Comparison of ENCODE assay signal across 34 cellular contexts in the genomic region with DNA sequence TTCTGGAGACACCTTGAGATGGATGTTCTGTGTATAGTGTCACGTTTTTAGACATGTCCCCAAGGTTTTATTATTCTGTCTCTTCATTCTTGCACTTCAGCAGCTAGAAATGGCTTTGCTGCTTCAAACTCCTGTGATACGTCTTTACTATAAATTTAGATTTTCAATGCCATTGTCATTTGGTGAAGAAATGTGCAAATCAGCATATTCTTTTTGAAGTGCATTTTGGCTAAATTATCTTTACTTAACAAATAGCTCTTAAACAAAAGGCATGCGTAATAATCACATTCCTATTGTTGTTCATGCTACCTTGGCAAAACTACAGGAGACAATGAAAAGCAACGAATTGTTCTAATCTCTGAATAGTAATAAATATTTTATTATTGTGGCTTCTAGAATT.
DNase-seq lines count a peak whose midpoint lies in the region; ATAC-seq, FAIRE-seq and TF ChIP-seq lines count a peak whose summit lies in the region.
"Had no signal": no experiment of that assay in that cellular context is flagged by ENCODE, and none has a peak within 500 bp of the region (broad histone marks: within the 10 kb centered on the region; RNA-seq: fewer than 3 reads in every experiment).

No MANE protein-coding gene starts in this region.

- in situ Hi-C loops in HepG2 (cut with HindIII; ENCODE audit: extremely low pct_ligation_motif_present, low pct_unique_long_range_greater_than_20kb): no loop called here
- in situ Hi-C loops in IMR-90 (cut with MboI; ENCODE audit: low sequenced_read_pairs): no loop called here
- in situ Hi-C loops in K562 (cut with MboI): no loop called here

- intact Hi-C loops in HepG2 (cut with micrococcal nuclease; ENCODE audit: unreplicated experiment): no loop called here
- intact Hi-C loops in right lobe of liver (cut with DNase I): no loop called here
- intact Hi-C loops in IMR-90 (cut with micrococcal nuclease): no loop called here
- intact Hi-C loops in K562 (cut with micrococcal nuclease): no loop called here
- intact Hi-C loops in heart right ventricle (cut with DNase I): no loop called here

- FAIRE-seq in HepG2 (lab: Jason Lieb, UNC): no peak
- no peak for FAIRE-seq in A549 (lab: Jason Lieb, UNC)
- FAIRE-seq in K562 (lab: Jason Lieb, UNC): no peak
- FAIRE-seq: A204.1, D721Med had no signal

- H4K5ac ChIP-seq in IMR-90 (ENCODE audit: low read depth, low read length): no peak overlapping the region

- H2BK20ac ChIP-seq in IMR-90 (ENCODE audit: low read depth, low read length): no peak overlapping the region

- no peak overlapping the region for H3K56ac ChIP-seq in IMR-90 (ENCODE audit: extremely low read depth, insufficient read depth, low read length)

- no peak overlapping the region for H3K23ac ChIP-seq in IMR-90 (ENCODE audit: low read depth, low read length)

- H4K91ac ChIP-seq in IMR-90 (ENCODE audit: insufficient read depth, low read depth, low read length): no peak overlapping the region

- no peaks in the 10 kb centered on the region for H3K36me3 ChIP-seq in HepG2 (replicated peaks in 1 of 2; ENCODE audit: control insufficient read depth in 1 of 2, insufficient read depth in 2 of 2, low read length in 2 of 2)
- no peaks in the 10 kb centered on the region for H3K36me3 ChIP-seq in right lobe of liver
- H3K36me3 ChIP-seq in IMR-90 (ENCODE audit: control insufficient read depth, insufficient read depth, low read length): no peaks in the 10 kb centered on the region
- no peaks in the 10 kb centered on the region for H3K36me3 ChIP-seq in K562 (ENCODE audit: control insufficient read depth, insufficient read depth, low read length)
- H3K36me3 ChIP-seq in heart right ventricle: no peaks in the 10 kb centered on the region
- H3K36me3 ChIP-seq: BE2C; BLaER1; BLaER1 treated with 17β-estradiol and CSF1 and Interleukin-3, amounts not matched to agents 10 nM and 100 nM had no signal

- H4K8ac ChIP-seq in IMR-90 (ENCODE audit: low read depth in 2 of 2, low read length in 2 of 2): no peak overlapping the region

- no peak overlapping the region for H3K4me3 ChIP-seq in HepG2 (replicated peaks in 1 of 3; ENCODE audit: insufficient read depth in 1 of 3, low read depth in 2 of 3, low read length in 3 of 3)
- H3K4me3 ChIP-seq in right lobe of liver: no peak overlapping the region
- H3K4me3 ChIP-seq in A549: no peak overlapping the region
- H3K4me3 ChIP-seq in IMR-90 (ENCODE audit: insufficient read depth, low read depth, low read length): no peak overlapping the region
- no peak overlapping the region for H3K4me3 ChIP-seq in K562
- H3K4me3 ChIP-seq in heart right ventricle: no peak overlapping the region
- H3K4me3 ChIP-seq: BLaER1; BLaER1 treated with 17β-estradiol and CSF1 and Interleukin-3, amounts not matched to agents 10 nM and 100 nM had no signal

- no peak overlapping the region for H2BK5ac ChIP-seq in IMR-90 (ENCODE audit: low read depth, low read length, poor library complexity, severe bottlenecking)

- H3K9me1 ChIP-seq in IMR-90 (ENCODE audit: insufficient read depth, low read length) (no peaks in the 10 kb centered on the region), K562 (ENCODE audit: control insufficient read depth, insufficient read depth, low read length) (no peaks in the 10 kb centered on the region)

- POLR2A ChIA-PET in HepG2 (lab: Yijun Ruan, JAX): no interaction called here
- POLR2A ChIA-PET in A549 (lab: Yijun Ruan, JAX): interaction anchor here (0.6 kb wide), 1 partner anchor 10 kb away, joined by 5 read pairs; no protein-coding TSS in a partner anchor
- POLR2A ChIA-PET in IMR-90 (lab: Charles Lee; ENCODE audit: unreplicated experiment): no interaction called here
- POLR2A ChIA-PET in K562 (lab: Yijun Ruan, JAX): no interaction called here

- TF ChIP-seq CTCF in HepG2 (CRISPR knock-in tag; IDR thresholded peaks at IDR 0.05): no peak
- TF ChIP-seq CTCF in right lobe of liver (IDR thresholded peaks at IDR 0.05): no peak
- TF ChIP-seq CTCF in A549 (IDR thresholded peaks at IDR 0.05): no peak
- TF ChIP-seq CTCF in IMR-90 (conservative IDR thresholded peaks at IDR 0.05; ENCODE audit: low read depth, low read length): no peak
- no peak for TF ChIP-seq CTCF in K562 (IDR thresholded peaks at IDR 0.05 in 2 of 3, conservative IDR thresholded peaks at IDR 0.05 in 1 of 3; ENCODE audit: insufficient read depth in 2 of 3, low read depth in 1 of 3, low read length in 3 of 3)
- no peak for TF ChIP-seq CTCF in heart right ventricle (IDR thresholded peaks at IDR 0.05)

- H3K14ac ChIP-seq in IMR-90 (replicated peaks; ENCODE audit: low read depth, low read length): no peak overlapping the region

- H3K4me2 ChIP-seq in HepG2 (ENCODE audit: low read depth, low read length) (no peak overlapping the region), A549 (no peak overlapping the region), IMR-90 (ENCODE audit: low read depth, low read length) (no peak overlapping the region), K562 (ENCODE audit: insufficient read depth, low read length) (no peak overlapping the region)
- H3K4me2 ChIP-seq: BLaER1; BLaER1 treated with 17β-estradiol and CSF1 and Interleukin-3, amounts not matched to agents 10 nM and 100 nM had no signal

- no peak overlapping the region for H3K4ac ChIP-seq in IMR-90 (ENCODE audit: low read depth, low read length)

- BruUV-seq in HepG2 (replicated peaks; lab: Mats Ljungman, UMichigan): no TSS peak
- BruUV-seq in IMR-90 (replicated peaks; lab: Mats Ljungman, UMichigan): no TSS peak
- BruUV-seq in K562 (replicated peaks; lab: Mats Ljungman, UMichigan): no TSS peak

- TF ChIP-seq EP300 in HepG2 (IDR thresholded peaks at IDR 0.05; ENCODE audit: low read depth in 2 of 2, low read length in 2 of 2) (no peak), HepG2 (CRISPR knock-in tag; IDR thresholded peaks at IDR 0.05; ENCODE audit: borderline replicate concordance) (no peak), A549 (IDR thresholded peaks at IDR 0.05) (no peak), K562 (IDR thresholded peaks at IDR 0.05; ENCODE audit: low read length) (no peak)

- H2AFZ ChIP-seq in HepG2 (ENCODE audit: low read length) (no peak overlapping the region), IMR-90 (replicated peaks; ENCODE audit: low read length, poor library complexity) (no peak overlapping the region), K562 (ENCODE audit: low read depth, low read length) (no peak overlapping the region)

- TF ChIP-seq RAD21 in HepG2 (CRISPR knock-in tag; IDR thresholded peaks at IDR 0.05): no peak
- no peak for TF ChIP-seq RAD21 in A549 (conservative IDR thresholded peaks at IDR 0.05 in 1 of 2, IDR thresholded peaks at IDR 0.05 in 1 of 2)
- TF ChIP-seq RAD21 in IMR-90 (IDR thresholded peaks at IDR 0.05; ENCODE audit: low read length): no peak
- no peak for TF ChIP-seq RAD21 in K562 (CRISPR knock-in tag; conservative IDR thresholded peaks at IDR 0.05 in 1 of 2, IDR thresholded peaks at IDR 0.05 in 1 of 2)

- no peak overlapping the region for H2BK120ac ChIP-seq in IMR-90 (ENCODE audit: low read depth, low read length)

- no peak overlapping the region for H2AK5ac ChIP-seq in IMR-90 (ENCODE audit: low read depth, low read length)

- H3K27ac ChIP-seq in HepG2 (ENCODE audit: extremely low read length, insufficient read depth, low read length) (no peak overlapping the region), right lobe of liver (no peak overlapping the region), A549 (no peak overlapping the region), IMR-90 (ENCODE audit: insufficient read depth, low read length) (no peak overlapping the region), K562 (ENCODE audit: extremely low read depth, low read depth, low read length) (no peak overlapping the region), heart right ventricle (no peak overlapping the region)
- H3K27ac ChIP-seq: 22Rv1; BLaER1; BLaER1 treated with 17β-estradiol and CSF1 and Interleukin-3, amounts not matched to agents 10 nM and 100 nM; C4-2B had no signal

- ATAC-seq in HepG2 (no peak), right lobe of liver (no peak), A549 (no peak), IMR-90 (ENCODE audit: low read depth) (no peak), K562 (no peak), heart right ventricle (no peak)
- ATAC-seq: CD8-positive, alpha-beta T cell had no signal

- TF ChIP-seq POLR2A in HepG2 (IDR thresholded peaks at IDR 0.05; ENCODE audit: insufficient read depth in 1 of 2, low read depth in 2 of 2, low read length in 2 of 2): no peak
- no peak for TF ChIP-seq POLR2A in right lobe of liver (IDR thresholded peaks at IDR 0.05)
- TF ChIP-seq POLR2A in A549 (IDR thresholded peaks at IDR 0.05; ENCODE audit: low read length): no peak
- no peak for TF ChIP-seq POLR2A in IMR-90 (IDR thresholded peaks at IDR 0.05; ENCODE audit: low read depth, low read length)
- TF ChIP-seq POLR2A in K562 (conservative IDR thresholded peaks at IDR 0.05): no peak

- H3K79me1 ChIP-seq in IMR-90 (ENCODE audit: low read depth in 1 of 2, low read length in 2 of 2): no peaks in the 10 kb centered on the region

- H2AK9ac ChIP-seq in IMR-90 (replicated peaks; ENCODE audit: low read depth, low read length, poor library complexity): no peak overlapping the region

- H3K4me1 ChIP-seq in HepG2 (ENCODE audit: insufficient read depth, low read length): no peaks in the 10 kb centered on the region
- no peaks in the 10 kb centered on the region for H3K4me1 ChIP-seq in right lobe of liver
- no peaks in the 10 kb centered on the region for H3K4me1 ChIP-seq in A549
- no peaks in the 10 kb centered on the region for H3K4me1 ChIP-seq in IMR-90 (ENCODE audit: control insufficient read depth, insufficient read depth, low read length)
- no peaks in the 10 kb centered on the region for H3K4me1 ChIP-seq in K562 (replicated peaks in 1 of 2; ENCODE audit: control insufficient read depth in 2 of 2, insufficient read depth in 2 of 2, low read length in 2 of 2)
- H3K4me1 ChIP-seq in heart right ventricle: no peaks in the 10 kb centered on the region
- H3K4me1 ChIP-seq: BE2C; BLaER1; BLaER1 treated with 17β-estradiol and CSF1 and Interleukin-3, amounts not matched to agents 10 nM and 100 nM; Caco-2 had no signal

- H4K20me1 ChIP-seq in HepG2 (ENCODE audit: insufficient read depth, low read length) (no peaks in the 10 kb centered on the region), IMR-90 (ENCODE audit: insufficient read depth, low read length) (no peaks in the 10 kb centered on the region), K562 (replicated peaks; ENCODE audit: control insufficient read depth, insufficient read depth, low read length) (no peaks in the 10 kb centered on the region)
- H4K20me1 ChIP-seq: BLaER1; BLaER1 treated with 17β-estradiol and CSF1 and Interleukin-3, amounts not matched to agents 10 nM and 100 nM had no signal

- 15% methylated on average over 4 of the region's 4 CpGs for WGBS in HepG2 (ENCODE audit: low lambda C conversion rate)
- 66% methylated on average over 4 of the region's 4 CpGs for WGBS in right lobe of liver (ENCODE audit: insufficient coverage, low coverage, low lambda C conversion rate, missing lambda C conversion rate)
- WGBS in A549 (ENCODE audit: missing lambda C conversion rate): 58% methylated on average over 4 of the region's 4 CpGs
- WGBS in IMR-90 (ENCODE audit: extremely low coverage in 2 of 2, insufficient read length in 1 of 2), 2 experiments: no CpG with 5 or more reads among the region's 4 CpGs
- 0% methylated on average over 4 of the region's 4 CpGs for WGBS in K562 (ENCODE audit: insufficient coverage, low coverage, missing lambda C conversion rate)
- WGBS in heart right ventricle, 2 donors: 52 to 78% methylated on average over 4 of the region's 4 CpGs

- CTCF ChIA-PET in HepG2 (lab: Yijun Ruan, JAX; ENCODE audit: low intra/inter-chr PET ratio, low total read pairs): no interaction called here
- CTCF ChIA-PET in A549 (lab: Yijun Ruan, JAX): interaction anchor here (1.1 kb wide), 1 partner anchor 121 kb away, joined by 3 read pairs; no protein-coding TSS in a partner anchor
- CTCF ChIA-PET in IMR-90 (lab: Yijun Ruan, JAX): no interaction called here
- CTCF ChIA-PET in K562 (lab: Yijun Ruan, JAX; ENCODE audit: low intra/inter-chr PET ratio): no interaction called here

- H3K27me3 ChIP-seq in HepG2 (ENCODE audit: control insufficient read depth in 1 of 2, insufficient read depth in 2 of 2, low read length in 2 of 2) (no peaks in the 10 kb centered on the region), right lobe of liver (no peaks in the 10 kb centered on the region), IMR-90 (ENCODE audit: control insufficient read depth, insufficient read depth, low read length) (no peaks in the 10 kb centered on the region), K562 (ENCODE audit: control insufficient read depth in 2 of 2, insufficient read depth in 2 of 2, low read length in 2 of 2) (no peaks in the 10 kb centered on the region), heart right ventricle (no peaks in the 10 kb centered on the region)
- H3K27me3 ChIP-seq: BE2C; BLaER1; BLaER1 treated with 17β-estradiol and CSF1 and Interleukin-3, amounts not matched to agents 10 nM and 100 nM had no signal

- H3K9ac ChIP-seq in HepG2 (ENCODE audit: insufficient read depth, low read depth, low read length): no peak overlapping the region
- H3K9ac ChIP-seq in IMR-90 (ENCODE audit: low read depth, low read length): no peak overlapping the region
- no peak overlapping the region for H3K9ac ChIP-seq in K562 (ENCODE audit: insufficient read depth in 1 of 2, low read depth in 2 of 2, low read length in 2 of 2)
- H3K9ac ChIP-seq: BLaER1; BLaER1 treated with 17β-estradiol and CSF1 and Interleukin-3, amounts not matched to agents 10 nM and 100 nM had no signal

- DNase-seq in HepG2 (ENCODE audit: low spot score): no peak
- no peak for DNase-seq in right lobe of liver
- no peak for DNase-seq in A549 (ENCODE audit: low read depth in 1 of 2, low spot score in 1 of 2)
- DNase-seq in IMR-90: no peak
- no peak for DNase-seq in K562 (ENCODE audit: extremely low read depth in 1 of 4, low spot score in 3 of 4)
- DNase-seq in heart right ventricle: no peak
- no peak for DNase-seq in NCI-H1105 treated with DMSO at 0.1 percent for 48 hours (lab: John Stamatoyannopoulos, UW)
- DNase-seq in NAMALWA (ENCODE audit: low spot score): no peak
- DNase-seq: 8988T; ACHN; AML-193; BE2C; C1 segment of cervical spinal cord; Caco-2; Calu3; CD4-positive, alpha-beta memory T cell; CD4-positive, alpha-beta T cell; CD4-positive, CD25-positive, alpha-beta regulatory T cell; CD8-positive, alpha-beta memory T cell; CD8-positive, alpha-beta T cell; COR-L47; DMS 273 treated with DMSO at 0.1 percent for 48 hours; DMS153; DMS53; DMS79; DMS79 treated with DMSO at 0.1 percent for 48 hours; DND-41; EL had no signal

- H3K79me2 ChIP-seq in HepG2 (ENCODE audit: insufficient read depth, low read length) (no peaks in the 10 kb centered on the region), K562 (ENCODE audit: control insufficient read depth, insufficient read depth, low read length) (no peaks in the 10 kb centered on the region)

- no peak overlapping the region for H3K18ac ChIP-seq in IMR-90 (ENCODE audit: low read depth, low read length)

- dilution Hi-C loops in IMR-90 (cut with HindIII; ENCODE audit: low sequenced_read_pairs, unreplicated experiment): no loop called here

- H3K9me3 ChIP-seq in HepG2 (ENCODE audit: low read length) (no peaks in the 10 kb centered on the region), right lobe of liver (no peaks in the 10 kb centered on the region), A549 (no peaks in the 10 kb centered on the region), IMR-90 (ENCODE audit: control insufficient read depth, insufficient read depth, low read length) (no peaks in the 10 kb centered on the region), K562 (replicated peaks; ENCODE audit: control insufficient read depth, insufficient read depth, low read depth, low read length) (0 out of 2 replicates have a peak, but pooled peaks cover 2% of the 10 kb centered on the region), heart right ventricle (peaks cover 0 to 8% (median 0%) of the 10 kb centered on the region in 11 donors)
- H3K9me3 ChIP-seq: BE2C; BLaER1; BLaER1 treated with 17β-estradiol and CSF1 and Interleukin-3, amounts not matched to agents 10 nM and 100 nM; Caco-2 had no signal

- no peak overlapping the region for H2BK15ac ChIP-seq in IMR-90 (ENCODE audit: low read depth, low read length)
